18 cellular contexts compared by ENCODE assay signal in genomic region chr22:21819183-21819770, GRCh38. TPM values are rescaled to one million over a fixed set of nuclear protein-coding genes. Genes with fewer than 3 reads are reported as not detected.
DNase-seq lines count a peak whose midpoint lies in the region; ATAC-seq and TF ChIP-seq lines count a peak whose summit lies in the region.
"Had no signal": no experiment of that assay in that cellular context is flagged by ENCODE, and none has a peak within 500 bp of the region (broad histone marks: within the 10 kb centered on the region; RNA-seq: fewer than 3 reads in every experiment).

No MANE protein-coding gene starts in this region.

- POLR2A ChIA-PET in HEK293 (lab: Yijun Ruan, JAX) = no interaction called here
- POLR2A ChIA-PET in naive thymus-derived CD4-positive, alpha-beta T cell (lab: Charles Lee) = interaction anchor here (0.6 kb wide), 1 partner anchor 38 kb away, joined by 4 read pairs; no protein-coding TSS in a partner anchor

- H3K9me3 ChIP-seq in BLaER1 = no peaks in the 10 kb centered on the region
- H3K9me3 ChIP-seq in HEK293 (ENCODE audit: control insufficient read depth, insufficient read depth, low read depth, low read length) = no peaks in the 10 kb centered on the region
- H3K9me3 ChIP-seq in naive thymus-derived CD4-positive, alpha-beta T cell (ENCODE audit: control insufficient read depth in 2 of 3, low read length in 3 of 3) = no peaks in the 10 kb centered on the region
- H3K9me3 ChIP-seq: right atrium auricular region had no signal

- DNase-seq in chondrocyte (ENCODE audit: low spot score) (no peak), RPMI8226 (no peak), NCI-H1694 treated with DMSO at 0.1 percent for 48 hours (lab: John Stamatoyannopoulos, UW) (no peak)
- no peak for DNase-seq in naive thymus-derived CD4-positive, alpha-beta T cell
- DNase-seq: activated CD4-positive, alpha-beta T cell treated with anti-CD3 and anti-CD28 coated beads for 1 hour; activated CD8-positive, alpha-beta memory T cell treated with anti-CD3 and anti-CD28 coated beads, Interleukin-2, amount 50 U/mL, for 4 hours; activated naive CD4-positive, alpha-beta T cell; Calu3; MM.1S; NCI-H1930; NCI-H446; SIG-M5 had no signal

- peak overlapping the region; percentile 83 for H3K4me2 ChIP-seq in BLaER1

- H3K4me3 ChIP-seq in BLaER1 = no peak overlapping the region
- H3K4me3 ChIP-seq in HEK293 (ENCODE audit: low read depth, low read length) = no peak overlapping the region
- no peak overlapping the region for H3K4me3 ChIP-seq in naive thymus-derived CD4-positive, alpha-beta T cell (ENCODE audit: low read length)
- H3K4me3 ChIP-seq: right atrium auricular region had no signal

- peaks cover 2% of the 10 kb centered on the region for H3K36me3 Mint-ChIP-seq in chondrocyte (ENCODE audit: low read depth)
- H3K36me3 Mint-ChIP-seq in naive thymus-derived CD4-positive, alpha-beta T cell = peaks cover 0 to 9% (median 5%) of the 10 kb centered on the region in 5 donors

- H3K4me1 Mint-ChIP-seq in chondrocyte (ENCODE audit: low read depth) = peaks cover 51% of the 10 kb centered on the region
- H3K4me1 Mint-ChIP-seq in naive thymus-derived CD4-positive, alpha-beta T cell = peaks cover 45 to 90% (median 71%) of the 10 kb centered on the region in 7 donors

- H3K4me1 ChIP-seq in BLaER1 (peaks cover 65% of the 10 kb centered on the region), HEK293 (ENCODE audit: control insufficient read depth, insufficient read depth, low read length) (peaks cover 4% of the 10 kb centered on the region; the same call in 1 of the 2 replicates)
- H3K4me1 ChIP-seq in naive thymus-derived CD4-positive, alpha-beta T cell (ENCODE audit: control insufficient read depth in 2 of 2, insufficient read depth in 2 of 2, low read length in 2 of 2) = peaks cover 38 to 39% of the 10 kb centered on the region in 2 donors

- CTCF ChIA-PET in HEK293 (lab: Yijun Ruan, JAX) = interaction anchor here (0.7 to 0.9 kb wide), 2 partner anchors 46 to 117 kb away, joined by 3 to 9 read pairs; no protein-coding TSS in a partner anchor
- CTCF ChIA-PET in naive thymus-derived CD4-positive, alpha-beta T cell (lab: Charles Lee) = interaction anchor here (1.1 kb wide), 1 partner anchor 10 kb away, joined by 3 read pairs; no protein-coding TSS in a partner anchor

- H3K9ac ChIP-seq in BLaER1 = no peak overlapping the region

- intact Hi-C loops in naive thymus-derived CD4-positive, alpha-beta T cell (cut with micrococcal nuclease) = loop anchor here in 1 of 2 donors (5.0 kb wide), 1 partner anchor 162 kb away; no protein-coding TSS in a partner anchor

- TF ChIP-seq CTCF in HEK293 (tag by site-specific recombination; IDR thresholded peaks at IDR 0.05) (no peak), chondrocyte (IDR thresholded peaks at IDR 0.05) (no peak)

- H3K36me3 ChIP-seq in BLaER1 (peaks cover 20% of the 10 kb centered on the region; the same call in 1 of the 2 replicates), HEK293 (ENCODE audit: control insufficient read depth in 2 of 2, insufficient read depth in 1 of 2, low read length in 2 of 2) (no peaks in the 10 kb centered on the region)
- H3K36me3 ChIP-seq in naive thymus-derived CD4-positive, alpha-beta T cell (ENCODE audit: control insufficient read depth in 2 of 3, insufficient read depth in 3 of 3, low read length in 3 of 3) = no peaks in the 10 kb centered on the region
- H3K36me3 ChIP-seq: right atrium auricular region had no signal

- no peak for ATAC-seq in naive thymus-derived CD4-positive, alpha-beta T cell
- ATAC-seq in GM21737 (IDR thresholded peaks at IDR 0.05; ENCODE audit: unreplicated experiment) (no peak), GM18517 (IDR thresholded peaks at IDR 0.05; ENCODE audit: unreplicated experiment) (no peak)

- H3K9me3 Mint-ChIP-seq in chondrocyte (ENCODE audit: low read depth) = no peaks in the 10 kb centered on the region
- no peaks in the 10 kb centered on the region for H3K9me3 Mint-ChIP-seq in naive thymus-derived CD4-positive, alpha-beta T cell
- H3K9me3 Mint-ChIP-seq: T-helper 1 cell treated with Interleukin-12 subunit alpha and Interleukin-12 subunit beta and Interleukin-4 antibody, amounts not matched to agents 30 μg/mL and 1 μg/mL, for 36 hours had no signal

- peak overlapping the region; percentile 79 for H3K27ac Mint-ChIP-seq in chondrocyte (ENCODE audit: unreplicated experiment)
- peak overlapping the region; percentile 47 to 98 (median 97) for H3K27ac Mint-ChIP-seq in naive thymus-derived CD4-positive, alpha-beta T cell

- 0 out of 2 replicates have a peak overlapping the region, but pooled peaks have one; percentile 5 for H3K27ac ChIP-seq in BLaER1
- H3K27ac ChIP-seq in HEK293 (ENCODE audit: extremely low read depth, low read depth, low read length) = no peak overlapping the region
- H3K27ac ChIP-seq in naive thymus-derived CD4-positive, alpha-beta T cell (ENCODE audit: low read depth, low read length) = no peak overlapping the region

- peaks cover 100% of the 10 kb centered on the region for H4K20me1 ChIP-seq in BLaER1

- H3K4me3 Mint-ChIP-seq in chondrocyte (ENCODE audit: unreplicated experiment) = no peak overlapping the region
- peak overlapping the region in 5 of 10 donors; percentile 4 to 86 (median 30) for H3K4me3 Mint-ChIP-seq in naive thymus-derived CD4-positive, alpha-beta T cell

- no peaks in the 10 kb centered on the region for H3K27me3 Mint-ChIP-seq in chondrocyte (ENCODE audit: low read depth)
- H3K27me3 Mint-ChIP-seq in naive thymus-derived CD4-positive, alpha-beta T cell = no peaks in the 10 kb centered on the region

- H3K27me3 ChIP-seq in BLaER1 = no peaks in the 10 kb centered on the region
- H3K27me3 ChIP-seq in naive thymus-derived CD4-positive, alpha-beta T cell (ENCODE audit: control insufficient read depth in 2 of 2, insufficient read depth in 2 of 2, low read length in 2 of 2) = no peaks in the 10 kb centered on the region
- H3K27me3 ChIP-seq: right atrium auricular region had no signal

TF ChIP-seq in HEK293, 187 proteins besides CTCF, POLR2A, EP300 and RAD21:
- TF ChIP-seq ZSCAN4 (tag by site-specific recombination; IDR thresholded peaks at IDR 0.05) = no peak
- peak; percentile 74; the same call in 1 of the 2 replicates for TF ChIP-seq SCRT2 (tag by site-specific recombination; IDR thresholded peaks at IDR 0.05)
- 0 out of 2 replicates have a peak, but pooled peaks have one; percentile 20 for TF ChIP-seq ZNF692 (tag by site-specific recombination; IDR thresholded peaks at IDR 0.05)
- TF ChIP-seq ZNF184 (tag by site-specific recombination; IDR thresholded peaks at IDR 0.05) = no peak

RNA-seq across cellular contexts. Expression of gene MAPK1, which starts 48.2 kb away (rescaled TPM):
- total RNA-seq in chondrocyte = 139 to 157 TPM (median 156 TPM) in 3 replicates
- total RNA-seq in naive thymus-derived CD4-positive, alpha-beta T cell = 100 to 1,000 TPM in 3 of 5 experiments, 10 to 100 TPM in 2; 68.9 to 120 (median 105) TPM
- polyA plus RNA-seq in naive thymus-derived CD4-positive, alpha-beta T cell = 10 to 100 TPM; 58.3 to 59.4 TPM
